In the genomic region with DNA sequence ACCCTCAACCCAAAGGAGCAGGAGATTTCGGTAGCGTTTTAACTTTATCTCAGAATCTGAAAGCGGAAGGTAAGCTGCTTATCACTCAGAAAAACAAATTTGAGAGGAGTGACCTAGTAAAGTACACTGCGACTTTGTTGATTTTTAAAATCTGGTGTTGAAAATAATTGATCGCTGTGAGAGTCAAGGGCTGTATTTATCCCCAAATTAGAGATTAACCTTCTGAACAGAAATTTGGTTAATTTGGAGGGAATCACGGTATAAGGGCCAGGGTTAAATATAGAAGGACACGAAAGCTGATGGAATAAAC, we compare ENCODE assay signal across 7 cellular contexts. TPM values are rescaled to one million over a fixed set of nuclear protein-coding genes. Genes with fewer than 3 reads are reported as not detected.
DNase-seq lines count a peak whose midpoint lies in the region; ATAC-seq, FAIRE-seq and TF ChIP-seq lines count a peak whose summit lies in the region.

No MANE protein-coding gene starts in this region.

- no peak for TF ChIP-seq CTCF in astrocyte of the cerebellum (IDR thresholded peaks at IDR 0.05; ENCODE audit: low read depth, low read length, missing control alignments)
- no peak for TF ChIP-seq CTCF in HepG2 (CRISPR knock-in tag; IDR thresholded peaks at IDR 0.05)

- H3K9me3 ChIP-seq in HUES64 (ENCODE audit: insufficient read depth, low read depth, low read length), result no peaks in the 10 kb centered on the region
- H3K9me3 ChIP-seq in HepG2 (ENCODE audit: low read length), result no peaks in the 10 kb centered on the region

- intact Hi-C loops in HepG2 (cut with micrococcal nuclease; ENCODE audit: unreplicated experiment), result no loop called here

- 26% methylated on average over 5 of the region's 7 CpGs for WGBS in HUES64
- 0% methylated on average over 4 of the region's 7 CpGs for WGBS in HepG2 (ENCODE audit: low lambda C conversion rate)

- in situ Hi-C loops in astrocyte of the cerebellum (cut with HindIII; ENCODE audit: low sequenced_read_pairs) (no loop called here), HepG2 (cut with HindIII; ENCODE audit: extremely low pct_ligation_motif_present, low pct_unique_long_range_greater_than_20kb) (no loop called here)

- peak in 1 of 2 experiments; percentile 59; a peak in 1 of 4 replicates for TF ChIP-seq POLR2A in HepG2 (IDR thresholded peaks at IDR 0.05; ENCODE audit: insufficient read depth in 1 of 2, low read depth in 2 of 2, low read length in 2 of 2)

- peak; percentile 11; the same call in 2 of the 3 replicates for ATAC-seq in HepG2
- no peak for ATAC-seq in HG03439 (IDR thresholded peaks at IDR 0.05; ENCODE audit: unreplicated experiment)

- H3K27me3 ChIP-seq in HUES64 (ENCODE audit: insufficient read depth, low read length), result no peaks in the 10 kb centered on the region; the same call in 1 of the 2 replicates
- H3K27me3 ChIP-seq in HepG2 (ENCODE audit: control insufficient read depth in 1 of 2, insufficient read depth in 2 of 2, low read length in 2 of 2), result no peaks in the 10 kb centered on the region

- peak overlapping the region; percentile 80 for H3K4me2 ChIP-seq in HepG2 (ENCODE audit: low read depth, low read length)

- POLR2A ChIA-PET in HepG2 (lab: Yijun Ruan, JAX), result interaction anchor here (0.6 to 1.6 kb wide), 5 partner anchors 12 to 835 kb away, joined by 3 to 15 read pairs (median 4); no protein-coding TSS in a partner anchor

- BruUV-seq in HepG2 (replicated peaks; lab: Mats Ljungman, UMichigan), result TSS peak; percentile 77

- H3K4me3 ChIP-seq in HUES64 (ENCODE audit: low read length) (peak overlapping the region; percentile 44), astrocyte of the cerebellum (ENCODE audit: low read depth, low read length) (peak overlapping the region; percentile 25), HepG2 (replicated peaks in 1 of 3; ENCODE audit: insufficient read depth in 1 of 3, low read depth in 2 of 3, low read length in 3 of 3) (peak overlapping the region; percentile 60 to 70 (median 62))

- H3K9ac ChIP-seq in HUES64 (ENCODE audit: low read depth, low read length) (peak overlapping the region; percentile 41; the same call in 1 of the 2 replicates), HepG2 (ENCODE audit: insufficient read depth, low read depth, low read length) (peak overlapping the region; percentile 75)

- H3K4me1 ChIP-seq in HUES64 (ENCODE audit: insufficient read depth, low read length) (peaks cover 18% of the 10 kb centered on the region; the same call in 1 of the 2 replicates), HepG2 (ENCODE audit: insufficient read depth, low read length) (peaks cover 30% of the 10 kb centered on the region)

- peak overlapping the region; percentile 51; the same call in 1 of the 2 replicates for H3K27ac ChIP-seq in HUES64 (ENCODE audit: low read depth, low read length)
- peak overlapping the region; percentile 85 for H3K27ac ChIP-seq in HepG2 (ENCODE audit: extremely low read length, insufficient read depth, low read length)
- H3K27ac ChIP-seq in substantia nigra (ENCODE audit: low read depth, low read length, poor library complexity, severe bottlenecking), result peak overlapping the region; percentile 77

- no peaks in the 10 kb centered on the region for H3K36me3 ChIP-seq in HUES64 (ENCODE audit: insufficient read depth, low read length)
- H3K36me3 ChIP-seq in HepG2 (replicated peaks in 1 of 2; ENCODE audit: control insufficient read depth in 1 of 2, insufficient read depth in 2 of 2, low read length in 2 of 2), result no peaks in the 10 kb centered on the region

- H4K20me1 ChIP-seq in HepG2 (ENCODE audit: insufficient read depth, low read length), result no peaks in the 10 kb centered on the region

- DNase-seq in astrocyte of the cerebellum (ENCODE audit: low read depth), result no peak
- no peak for DNase-seq in HepG2 (ENCODE audit: low spot score)
- no peak for DNase-seq in substantia nigra (lab: John Stamatoyannopoulos, UW)
- no peak for DNase-seq in NCI-H1694 treated with DMSO at 0.1 percent for 48 hours (lab: John Stamatoyannopoulos, UW)
- DNase-seq in HK-2 (ENCODE audit: unreplicated experiment), result no peak

- CTCF ChIA-PET in HepG2 (lab: Yijun Ruan, JAX; ENCODE audit: low intra/inter-chr PET ratio, low total read pairs), result interaction anchor here (2.4 kb wide), 1 partner anchor 37 kb away, joined by 11 read pairs; no protein-coding TSS in a partner anchor

- no peaks in the 10 kb centered on the region for H3K79me2 ChIP-seq in HepG2 (ENCODE audit: insufficient read depth, low read length)

- no peak for FAIRE-seq in HepG2 (lab: Jason Lieb, UNC)

- peak overlapping the region; percentile 72 for H2AFZ ChIP-seq in HepG2 (ENCODE audit: low read length)

- no peak for TF ChIP-seq RAD21 in HepG2 (CRISPR knock-in tag; IDR thresholded peaks at IDR 0.05)

- TF ChIP-seq EP300 in HepG2 (IDR thresholded peaks at IDR 0.05; ENCODE audit: low read depth in 2 of 2, low read length in 2 of 2) (no peak), HepG2 (CRISPR knock-in tag; IDR thresholded peaks at IDR 0.05; ENCODE audit: borderline replicate concordance) (no peak)

TF ChIP-seq in HepG2, 621 proteins besides CTCF, POLR2A, EP300 and RAD21 (continues in another document):
- peak; percentile 30; the same call in 1 of the 2 replicates for TF ChIP-seq ZNF609 (CRISPR knock-in tag; IDR thresholded peaks at IDR 0.05; ENCODE audit: borderline replicate concordance)
- 0 out of 2 replicates have a peak, but pooled peaks have one; percentile 31 for TF ChIP-seq POLR2AphosphoS5 (IDR thresholded peaks at IDR 0.05; ENCODE audit: low read depth, low read length)
- peak; percentile 28; the same call in 1 of the 2 replicates for TF ChIP-seq ONECUT2 (CRISPR knock-in tag; IDR thresholded peaks at IDR 0.05)
- TF ChIP-seq SAP130 (CRISPR knock-in tag; IDR thresholded peaks at IDR 0.05; ENCODE audit: low read depth), result 0 out of 2 replicates have a peak, but pooled peaks have one; percentile 2

RNA-seq across cellular contexts. Expression of gene CLCN4, which starts 0.2 kb away (rescaled TPM):
- polyA plus RNA-seq in HUES64 (2013, experiment 1 of 2), result 2.4 TPM
- polyA plus RNA-seq in HUES64 (2013, experiment 2 of 2), result 3.3 TPM
- 2.5 and 2.6 TPM in 2 replicates for total RNA-seq in HepG2 (2016; rRNA removed; fragmentation: Illumina TruSeq; extraction: Trizol)
- total RNA-seq in HepG2 (2016; cell fraction: cytosol; rRNA removed; fragmentation: Illumina TruSeq; extraction: Trizol; ENCODE audit: low read depth), result 0.53 and 0.81 TPM in 2 replicates
- 2.4 and 2.7 TPM in 2 replicates for total RNA-seq in HepG2 (2016; cell fraction: insoluble cytoplasmic fraction; rRNA removed; fragmentation: Illumina TruSeq; extraction: Trizol)
- 1.00 and 1.1 TPM in 2 replicates for total RNA-seq in HepG2 (2016; cell fraction: membrane; rRNA removed; fragmentation: Illumina TruSeq; extraction: Trizol)
- total RNA-seq in HepG2 (2016; cell fraction: nucleus; rRNA removed; fragmentation: Illumina TruSeq; extraction: Trizol), result 2.7 and 3.0 TPM in 2 replicates
- polyA plus RNA-seq in HepG2 (2011; rRNA removed), result 1.8 and 1.9 TPM in 2 replicates
- polyA plus RNA-seq in HepG2 (2011; cell fraction: cytosol; rRNA removed), result 2.3 and 2.4 TPM in 2 replicates
- 1.2 and 1.9 TPM in 2 replicates for polyA plus RNA-seq in HepG2 (2011; cell fraction: nucleus; rRNA removed)
- polyA plus RNA-seq in HepG2 (2012), result 1.6 and 1.9 TPM in 2 replicates
- 0.17 and 0.18 TPM in 2 replicates for polyA plus RNA-seq in HepG2 (2016; cell fraction: cytosol; fragmentation: Illumina TruSeq; extraction: Trizol; ENCODE audit: low read depth)
- polyA plus RNA-seq in HepG2 (2016; cell fraction: insoluble cytoplasmic fraction; fragmentation: Illumina TruSeq; extraction: Trizol; ENCODE audit: low read depth), result 1.6 and 1.7 TPM in 2 replicates
- 0.66 and 0.90 TPM in 2 replicates for polyA plus RNA-seq in HepG2 (2016; cell fraction: membrane; fragmentation: Illumina TruSeq; extraction: Trizol; ENCODE audit: low read depth)
- polyA plus RNA-seq in HepG2 (2016; cell fraction: nucleus; fragmentation: Illumina TruSeq; extraction: Trizol; ENCODE audit: insufficient read depth, low read depth), result 2.5 and 2.8 TPM in 2 replicates
- 1.7 and 8.7 TPM in 2 replicates for polyA minus RNA-seq in HepG2 (2011; rRNA and poly(A)+ RNA removed; ENCODE audit: low replicate concordance)
- 3.8 and 5.8 TPM in 2 replicates for polyA minus RNA-seq in HepG2 (2011; cell fraction: cytosol; rRNA and poly(A)+ RNA removed)
- 2.8 and 3.4 TPM in 2 replicates for polyA minus RNA-seq in HepG2 (2011; cell fraction: nucleus; rRNA and poly(A)+ RNA removed)
